ENCODE assay signal across 26 cellular contexts in genomic region chr3:72973786-72974185, GRCh38. TPM values are rescaled to one million over a fixed set of nuclear protein-coding genes. Genes with fewer than 3 reads are reported as not detected.
A peak's percentile ranks its signal among the peaks of the same experiment; 100 is the strongest.
DNase-seq lines count a peak whose midpoint lies in the region; ATAC-seq and TF ChIP-seq lines count a peak whose summit lies in the region.
"Had no signal": no experiment of that assay in that cellular context is flagged by ENCODE, and none has a peak within 500 bp of the region (broad histone marks: within the 10 kb centered on the region; RNA-seq: fewer than 3 reads in every experiment).

No MANE protein-coding gene starts in this region.

- no peaks in the 10 kb centered on the region for H4K20me1 ChIP-seq in hepatocyte (ENCODE audit: insufficient read depth, poor library complexity, severe bottlenecking)
- H4K20me1 ChIP-seq: BLaER1 had no signal

- H2AFZ ChIP-seq in hepatocyte: no peak overlapping the region

- H3K79me2 ChIP-seq in hepatocyte: no peaks in the 10 kb centered on the region

- 55 to 63% methylated on average over 2 of the region's 2 CpGs for WGBS in body of pancreas, 2 donors
- WGBS in hepatocyte (ENCODE audit: low lambda C conversion rate, missing lambda C conversion rate): 84% methylated on average over 2 of the region's 2 CpGs
- WGBS in thyroid gland, 2 donors: 96 to 100% methylated on average over 2 of the region's 2 CpGs

- no peaks in the 10 kb centered on the region for H3K9me2 ChIP-seq in hepatocyte (replicated peaks; ENCODE audit: insufficient read depth)

- intact Hi-C loops in body of pancreas (cut with DNase I) (no loop called here), thyroid gland (cut with DNase I) (no loop called here)

- H3K27me3 Mint-ChIP-seq in activated T-cell treated with anti-CD3 and anti-CD28 coated beads, Interleukin-2, amount 50 U/mL, for 72 hours (ENCODE audit: low read depth): peaks cover 13% of the 10 kb centered on the region
- no peaks in the 10 kb centered on the region for H3K27me3 Mint-ChIP-seq in type B pancreatic cell
- H3K27me3 Mint-ChIP-seq: CD4-positive, alpha-beta T cell had no signal

- H3K9me3 ChIP-seq in body of pancreas: no peaks in the 10 kb centered on the region
- no peaks in the 10 kb centered on the region for H3K9me3 ChIP-seq in hepatocyte (ENCODE audit: low read depth)
- no peaks in the 10 kb centered on the region for H3K9me3 ChIP-seq in thyroid gland
- H3K9me3 ChIP-seq: BLaER1 had no signal

- H3K4me1 ChIP-seq in body of pancreas: peaks cover 14% of the 10 kb centered on the region
- peaks cover 7% of the 10 kb centered on the region for H3K4me1 ChIP-seq in hepatocyte (ENCODE audit: insufficient read depth)
- no peaks in the 10 kb centered on the region for H3K4me1 ChIP-seq in thyroid gland
- H3K4me1 ChIP-seq: BLaER1 had no signal

- H3K27me3 ChIP-seq in body of pancreas: no peaks in the 10 kb centered on the region
- H3K27me3 ChIP-seq in hepatocyte: no peaks in the 10 kb centered on the region
- no peaks in the 10 kb centered on the region for H3K27me3 ChIP-seq in thyroid gland
- H3K27me3 ChIP-seq: BLaER1 had no signal

- TF ChIP-seq CTCF in body of pancreas (IDR thresholded peaks at IDR 0.05) (no peak), hepatocyte (IDR thresholded peaks at IDR 0.05; ENCODE audit: poor library complexity) (no peak), type B pancreatic cell (conservative IDR thresholded peaks at IDR 0.05) (no peak), thyroid gland (IDR thresholded peaks at IDR 0.05) (no peak)

- peaks cover 18% of the 10 kb centered on the region for H3K4me1 Mint-ChIP-seq in activated T-cell treated with anti-CD3 and anti-CD28 coated beads, Interleukin-2, amount 50 U/mL, for 72 hours (ENCODE audit: low read depth)
- H3K4me1 Mint-ChIP-seq in type B pancreatic cell (ENCODE audit: unreplicated experiment): peaks cover 13% of the 10 kb centered on the region

- H3K9me3 Mint-ChIP-seq in activated T-cell treated with anti-CD3 and anti-CD28 coated beads, Interleukin-2, amount 50 U/mL, for 72 hours: no peaks in the 10 kb centered on the region
- no peaks in the 10 kb centered on the region for H3K9me3 Mint-ChIP-seq in type B pancreatic cell
- H3K9me3 Mint-ChIP-seq: CD4-positive, alpha-beta T cell had no signal

- ATAC-seq in activated T-cell treated with anti-CD3 and anti-CD28 coated beads, Interleukin-2, amount 50 U/mL, for 72 hours (replicated peaks in 1 of 2): no peak
- ATAC-seq in body of pancreas (no peak), GM21526 (IDR thresholded peaks at IDR 0.05; ENCODE audit: low FRiP score, unreplicated experiment) (no peak)
- ATAC-seq: HCT116, Panc1 had no signal

- H3K4me3 Mint-ChIP-seq in activated T-cell treated with anti-CD3 and anti-CD28 coated beads, Interleukin-2, amount 50 U/mL, for 72 hours: no peak overlapping the region
- no peak overlapping the region for H3K4me3 Mint-ChIP-seq in type B pancreatic cell
- H3K4me3 Mint-ChIP-seq: CD4-positive, alpha-beta T cell had no signal

- H3K4me2 ChIP-seq in hepatocyte: peak overlapping the region; percentile 29
- H3K4me2 ChIP-seq: BLaER1 had no signal

- no peaks in the 10 kb centered on the region for H3K36me3 ChIP-seq in body of pancreas (replicated peaks in 1 of 2; ENCODE audit: insufficient read depth in 1 of 2, low read depth in 2 of 2)
- H3K36me3 ChIP-seq in hepatocyte (replicated peaks; ENCODE audit: insufficient read depth, low read depth): no peaks in the 10 kb centered on the region
- no peaks in the 10 kb centered on the region for H3K36me3 ChIP-seq in thyroid gland
- H3K36me3 ChIP-seq: BLaER1 had no signal

- TF ChIP-seq POLR2A in body of pancreas (IDR thresholded peaks at IDR 0.05) (no peak), thyroid gland (IDR thresholded peaks at IDR 0.05) (no peak)

- H3K4me3 ChIP-seq in body of pancreas (no peak overlapping the region), hepatocyte (no peak overlapping the region), thyroid gland (replicated peaks in 1 of 3) (no peak overlapping the region)
- H3K4me3 ChIP-seq: BLaER1 had no signal

- H3K36me3 Mint-ChIP-seq in activated T-cell treated with anti-CD3 and anti-CD28 coated beads, Interleukin-2, amount 50 U/mL, for 72 hours (ENCODE audit: insufficient read depth in 2 of 2): no peaks in the 10 kb centered on the region
- H3K36me3 Mint-ChIP-seq in type B pancreatic cell: peaks cover 9% of the 10 kb centered on the region

- H3K27ac Mint-ChIP-seq in activated T-cell treated with anti-CD3 and anti-CD28 coated beads, Interleukin-2, amount 50 U/mL, for 72 hours: peak overlapping the region; percentile 15
- peak overlapping the region; percentile 69 for H3K27ac Mint-ChIP-seq in type B pancreatic cell
- H3K27ac Mint-ChIP-seq: CD4-positive, alpha-beta T cell; IgD-negative memory B cell had no signal

- peak overlapping the region; percentile 27 to 72 (median 49) for H3K27ac ChIP-seq in body of pancreas
- H3K27ac ChIP-seq in hepatocyte: peak overlapping the region; percentile 82
- H3K27ac ChIP-seq in thyroid gland: no peak overlapping the region
- H3K27ac ChIP-seq: 22Rv1, BLaER1 had no signal

- DNase-seq in activated T-cell treated with anti-CD3 and anti-CD28 coated beads, Interleukin-2, amount 50 U/mL, for 72 hours: no peak
- no peak for DNase-seq in activated T-cell treated with anti-CD3 and anti-CD28 coated beads, Interleukin-2, amount 50 U/mL, for 48 hours
- DNase-seq in body of pancreas (no peak), hepatocyte (ENCODE audit: low spot score) (no peak), type B pancreatic cell (ENCODE audit: extremely low spot score, unreplicated experiment) (no peak), thyroid gland (no peak), NCI-H187 treated with DMSO at 0.1 percent for 48 hours (lab: John Stamatoyannopoulos, UW) (no peak)
- DNase-seq: CD4-positive, alpha-beta T cell; COR-L47; DMS153; GOT3; MV-4-11; NCI-H1105 treated with DMSO at 0.1 percent for 48 hours; NCI-H2081; NCI-H2171; NCI-H345; NCI-H524; NCI-H774; NK-92 treated with Interleukin-12 subunit alpha and Interleukin-12 subunit beta, amount 100 ng/mL, for 24 hours; SIG-M5 had no signal

RNA-seq across cellular contexts. Expression of gene PPP4R2, which starts 22.8 kb away (rescaled TPM):
- 100 to 1,000 TPM in 1 of 2 donors, 10 to 100 TPM in 1; 99.5 to 101 TPM for total RNA-seq in activated T-cell treated with anti-CD3 and anti-CD28 coated beads, Interleukin-2, amount 50 U/mL, for 72 hours
- total RNA-seq in body of pancreas: 10 to 100 TPM; 21.5 to 28.0 TPM
- total RNA-seq in hepatocyte: 81.8 and 91.4 TPM in 2 replicates
- polyA plus RNA-seq in hepatocyte: 51.0 and 58.8 TPM in 2 replicates
- total RNA-seq in type B pancreatic cell (ENCODE audit: low replicate concordance): 86.5 and 100 TPM in 2 replicates
- total RNA-seq in thyroid gland: 10 to 100 TPM; 51.5 to 71.3 (median 66.0) TPM

Comparison
In these comparisons a context has a peak if more than half of its experiments do, and no peak if none do; other contexts are left out.
1. H3K27ac ChIP-seq: peak in body of pancreas (4 of 4) and hepatocyte (single experiment); none in thyroid gland (0 of 3).